ENCODE assay signal across 33 cellular contexts in the genomic region with DNA sequence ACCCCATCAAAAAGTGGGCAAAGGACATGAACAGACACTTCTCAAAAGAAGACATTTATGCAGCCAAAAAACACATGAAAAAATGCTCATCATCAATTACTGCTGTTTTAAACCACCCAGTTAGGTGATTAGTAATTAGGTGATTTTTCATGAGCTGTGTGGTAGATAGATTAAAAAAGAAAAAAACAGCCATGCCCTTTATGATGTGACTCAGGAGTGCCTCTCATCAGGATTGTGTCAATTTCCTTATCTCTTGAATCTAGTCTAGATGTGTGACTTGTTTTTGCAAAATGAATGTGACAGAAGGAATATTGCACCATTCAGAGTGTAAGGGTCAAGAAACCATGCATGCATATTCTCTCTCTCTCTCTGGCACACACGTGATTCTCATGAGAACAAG. TPM values are rescaled to one million over a fixed set of nuclear protein-coding genes. Genes with fewer than 3 reads are reported as not detected.
"Had no signal": no experiment of that assay in that cellular context is flagged by ENCODE, and none has a peak within 500 bp of the region (broad histone marks: within the 10 kb centered on the region; RNA-seq: fewer than 3 reads in every experiment).

No MANE protein-coding gene starts in this region.

- ATAC-seq: mucosa of descending colon; naive thymus-derived CD4-positive, alpha-beta T cell; natural killer cell treated with Interleukin-12 subunit alpha and Interleukin-12 subunit beta and Interleukin-15 and Interleukin-18, amount 100 ng/mL, for 72 hours; right lobe of liver; stimulated activated naive B cell treated with anti-CD40 and anti-IgM and Interleukin-4, amounts not matched to agents 10 μg/mL and 1 μg/mL and 100 μg/mL, for 72 hours had no signal

- H3K9me3 Mint-ChIP-seq: natural killer cell treated with Interleukin-12 subunit alpha and Interleukin-12 subunit beta and Interleukin-15 and Interleukin-18, amount 100 ng/mL, for 72 hours; stimulated activated naive CD8-positive, alpha-beta T cell treated with anti-CD3 and anti-CD28 coated beads, Interleukin-15, Interleukin-2, amounts not matched to agents 100 ng/mL and 50 ng/mL, for 24 hours had no signal

- H3K4me1 Mint-ChIP-seq: mesothelial cell of epicardium; naive thymus-derived CD4-positive, alpha-beta T cell; stimulated activated naive B cell treated with anti-CD40 and anti-IgM and Interleukin-4, amounts not matched to agents 10 μg/mL and 1 μg/mL and 100 μg/mL, for 72 hours had no signal

- H3K36me3 Mint-ChIP-seq: mesothelial cell of epicardium; stimulated activated naive B cell treated with anti-CD40 and anti-IgM and Interleukin-4, amounts not matched to agents 10 μg/mL and 1 μg/mL and 100 μg/mL, for 72 hours had no signal

- H3K4me3 Mint-ChIP-seq: mesothelial cell of epicardium; naive thymus-derived CD4-positive, alpha-beta T cell; natural killer cell treated with Interleukin-12 subunit alpha and Interleukin-12 subunit beta and Interleukin-15 and Interleukin-18, amount 100 ng/mL, for 72 hours; stimulated activated naive B cell treated with anti-CD40 and anti-IgM and Interleukin-4, amounts not matched to agents 10 μg/mL and 1 μg/mL and 100 μg/mL, for 72 hours; stimulated activated naive CD8-positive, alpha-beta T cell treated with anti-CD3 and anti-CD28 coated beads, Interleukin-15, Interleukin-2, amounts not matched to agents 100 ng/mL and 50 ng/mL, for 24 hours had no signal

- DNase-seq: islet precursor cell; left ventricle myocardium inferior; mesendoderm; mucosa of descending colon; naive thymus-derived CD4-positive, alpha-beta T cell; ovary; right lobe of liver; stimulated activated CD4-positive, alpha-beta T cell treated with anti-CD3 and anti-CD28 coated beads, Interleukin-1b, Interleukin-23, amount 100 ng/mL, for 48 hours; stimulated activated CD4-positive, alpha-beta T cell treated with anti-CD3 and anti-CD28 coated beads, Interleukin-2, amount 100 ng/mL, for 48 hours; stimulated activated CD4-positive, alpha-beta T cell treated with anti-CD3 and anti-CD28 coated beads, Interleukin-4, amount 100 ng/mL, for 4 hours; stimulated activated CD8-positive, alpha-beta memory T cell treated with anti-CD3 and anti-CD28 coated beads, Interleukin-4, amount 100 ng/mL, for 48 hours; stimulated activated naive B cell treated with anti-CD40 and anti-IgM and Interleukin-4, amounts not matched to agents 10 μg/mL and 1 μg/mL and 100 μg/mL, for 72 hours; substantia nigra; upper lobe of left lung had no signal

- H3K27ac Mint-ChIP-seq: mesothelial cell of epicardium; naive thymus-derived CD4-positive, alpha-beta T cell; natural killer cell treated with Interleukin-12 subunit alpha and Interleukin-12 subunit beta and Interleukin-15 and Interleukin-18, amount 100 ng/mL, for 72 hours; progenitor cell of endocrine pancreas; stimulated activated naive B cell treated with anti-CD40 and anti-IgM and Interleukin-4, amounts not matched to agents 10 μg/mL and 1 μg/mL and 100 μg/mL, for 72 hours; stimulated activated naive CD8-positive, alpha-beta T cell treated with anti-CD3 and anti-CD28 coated beads, Interleukin-15, Interleukin-2, amounts not matched to agents 100 ng/mL and 50 ng/mL, for 24 hours had no signal

RNA-seq across cellular contexts. Expression of a gene that starts 5.7 kb away (rescaled TPM):
- total RNA-seq: hepatocyte; kidney epithelial cell; left ventricle myocardium inferior; lower leg skin; lung; mesothelial cell of epicardium; mucosa of descending colon; myocyte; naive thymus-derived CD4-positive, alpha-beta T cell; natural killer cell treated with Interleukin-12 subunit alpha and Interleukin-12 subunit beta and Interleukin-15 and Interleukin-18, amount 100 ng/mL, for 72 hours; omental fat pad; ovary; progenitor cell of endocrine pancreas; pulmonary artery endothelial cell; renal cortical epithelial cell; right atrium auricular region; right lobe of liver; skeletal muscle tissue; smooth muscle cell; temporal lobe; tibial nerve; upper lobe of left lung; urinary bladder; vagina had no signal

RNA-seq across cellular contexts. Expression of a gene that starts 17.9 kb away (rescaled TPM):
- total RNA-seq: hepatocyte; kidney epithelial cell; left ventricle myocardium inferior; lower leg skin; lung; mesothelial cell of epicardium; mucosa of descending colon; myocyte; naive thymus-derived CD4-positive, alpha-beta T cell; natural killer cell treated with Interleukin-12 subunit alpha and Interleukin-12 subunit beta and Interleukin-15 and Interleukin-18, amount 100 ng/mL, for 72 hours; omental fat pad; ovary; progenitor cell of endocrine pancreas; pulmonary artery endothelial cell; renal cortical epithelial cell; right atrium auricular region; right lobe of liver; skeletal muscle tissue; smooth muscle cell; temporal lobe; tibial nerve; upper lobe of left lung; urinary bladder; vagina had no signal
